In the genomic region with DNA sequence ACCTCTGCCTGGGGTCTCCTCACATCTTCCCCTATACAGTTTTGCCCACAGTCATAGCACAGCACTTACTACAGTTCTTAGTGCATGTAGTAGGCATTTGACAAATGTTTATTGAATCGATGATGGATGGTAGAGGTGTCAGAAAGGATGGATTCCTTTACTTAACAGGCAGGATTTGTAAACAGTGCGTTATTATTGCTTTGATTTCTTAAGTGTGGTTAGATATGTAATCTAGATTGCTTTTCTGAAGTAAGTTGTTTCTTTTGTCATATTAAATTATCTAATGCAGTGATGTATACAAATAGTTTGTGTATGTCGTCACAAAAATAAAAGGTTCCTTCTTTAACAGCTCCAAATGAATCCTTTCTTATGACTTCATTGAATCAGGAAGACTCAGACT, we compare ENCODE assay signal across 22 cellular contexts.
"Had no signal": no experiment of that assay in that cellular context is flagged by ENCODE, and none has a peak within 500 bp of the region (broad histone marks: within the 10 kb centered on the region; RNA-seq: fewer than 3 reads in every experiment).

No MANE protein-coding gene starts in this region.

- H3K27ac ChIP-seq: coronary artery, foreskin keratinocyte, neural progenitor cell, ovary, right atrium auricular region, sigmoid colon, skin epidermis, stomach, thoracic aorta, transverse colon had no signal

- H3K9ac ChIP-seq: neural progenitor cell had no signal

- H3K9me3 Mint-ChIP-seq: endodermal cell, natural killer cell had no signal

- H2AFZ ChIP-seq: neural progenitor cell had no signal

- H3K36me3 ChIP-seq: neural progenitor cell, ovary, right atrium auricular region, sigmoid colon, stomach, thoracic aorta, transverse colon had no signal

- FAIRE-seq: endothelial cell of umbilical vein, kidney had no signal

- H3K27me3 ChIP-seq: foreskin keratinocyte, neural progenitor cell, right atrium auricular region, sigmoid colon, stomach, transverse colon had no signal

- DNase-seq: effector CD4-positive, alpha-beta T cell; endodermal cell; foreskin keratinocyte; kidney; left colon; left ventricle myocardium superior; natural killer cell; nucleus accumbens; ovary; sigmoid colon; stimulated activated CD4-positive, alpha-beta T cell treated with anti-CD3 and anti-CD28 coated beads, Interleukin-12 subunit alpha, Interleukin-12 subunit beta, amount 100 ng/mL, for 4 hours; stimulated activated naive CD4-positive, alpha-beta T cell; stomach; substantia nigra; transverse colon had no signal

- H3K4me3 ChIP-seq: coronary artery, lung, neural progenitor cell, ovary, right atrium auricular region, sigmoid colon, skin epidermis, stomach, thoracic aorta, transverse colon had no signal

- H3K36me3 Mint-ChIP-seq: natural killer cell had no signal

- H3K4me1 ChIP-seq: stomach had no signal

- H3K9me3 ChIP-seq: ovary, right atrium auricular region, sigmoid colon, stomach, thoracic aorta, transverse colon had no signal

- H3K4me1 Mint-ChIP-seq: natural killer cell, neural progenitor cell had no signal

- H3K4me3 Mint-ChIP-seq: endodermal cell, natural killer cell, neural progenitor cell had no signal

- H3K4me2 ChIP-seq: neural progenitor cell had no signal

- H3K27ac Mint-ChIP-seq: natural killer cell, neural progenitor cell had no signal

- ATAC-seq: foreskin keratinocyte, left colon, left ventricle myocardium superior, natural killer cell had no signal
